In the genomic region with DNA sequence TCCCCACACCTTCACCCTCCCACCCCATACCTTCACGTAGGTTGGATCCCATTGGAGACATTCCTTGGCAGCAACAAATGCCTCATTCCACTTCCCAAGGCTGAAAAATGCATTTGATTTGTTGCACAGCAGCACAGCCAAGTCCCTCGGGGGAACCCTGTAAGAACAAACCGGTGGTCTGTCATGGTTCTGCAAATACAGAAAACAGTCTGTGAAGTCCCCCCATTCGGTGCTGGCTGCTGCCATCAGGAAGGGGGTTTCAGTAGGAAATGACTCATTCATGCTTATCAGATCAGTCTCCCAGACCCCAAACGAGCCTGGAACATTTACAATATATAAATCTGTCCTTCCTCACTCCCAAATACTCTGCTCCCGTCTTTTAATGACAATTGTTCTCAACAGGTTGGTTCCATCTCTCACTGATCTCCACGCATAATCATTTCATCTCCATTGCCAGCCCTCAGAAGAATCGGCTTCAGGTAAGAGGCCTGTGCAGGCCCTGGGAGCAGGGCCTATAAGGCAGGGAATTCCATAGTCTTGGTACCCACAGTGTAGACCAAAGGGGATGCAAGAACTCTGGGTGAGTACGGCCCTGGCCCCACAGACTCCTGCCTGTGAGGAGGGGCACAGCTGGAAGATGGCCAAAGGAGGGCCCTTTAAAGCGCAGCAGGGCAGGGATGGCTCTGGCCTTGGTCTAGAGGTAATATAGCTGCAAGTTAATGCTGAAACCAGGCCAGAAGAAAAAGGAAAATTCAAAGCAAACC, we compare ENCODE assay signal across 16 cellular contexts. TPM values are rescaled to one million over a fixed set of nuclear protein-coding genes. Genes with fewer than 3 reads are reported as not detected.
DNase-seq lines count a peak whose midpoint lies in the region; ATAC-seq lines count a peak whose summit lies in the region.
"Had no signal": no experiment of that assay in that cellular context is flagged by ENCODE, and none has a peak within 500 bp of the region (broad histone marks: within the 10 kb centered on the region; RNA-seq: fewer than 3 reads in every experiment).

No MANE protein-coding gene starts in this region.

- no peaks in the 10 kb centered on the region for H3K27me3 ChIP-seq in mesenchymal stem cell (ENCODE audit: control insufficient read depth in 1 of 2, insufficient read depth in 1 of 2, low read length in 2 of 2)
- H3K27me3 ChIP-seq: tibial artery had no signal

- H3K4ac ChIP-seq in mesenchymal stem cell (ENCODE audit: low read depth in 1 of 2, low read length in 2 of 2) = no peak overlapping the region

- H3K36me3 Mint-ChIP-seq in activated CD4-positive, alpha-beta T cell treated with anti-CD3 and anti-CD28 coated beads, Interleukin-2, amount 10 ng/mL, durations not matched to agents 7 days and 5 days (ENCODE audit: low read depth) = peaks cover 75% of the 10 kb centered on the region
- H3K36me3 Mint-ChIP-seq in T-cell = peaks cover 54% of the 10 kb centered on the region
- H3K36me3 Mint-ChIP-seq in stimulated activated naive CD8-positive, alpha-beta T cell treated with anti-CD3 and anti-CD28 coated beads, Interleukin-15, Interleukin-2, amounts not matched to agents 100 ng/mL and 50 ng/mL, for 24 hours (ENCODE audit: low read depth) = peaks cover 20% of the 10 kb centered on the region

- H3K4me1 ChIP-seq in mesenchymal stem cell (ENCODE audit: control insufficient read depth, insufficient read depth, low read depth, low read length) = peaks cover 3% of the 10 kb centered on the region
- H3K4me1 ChIP-seq: tibial artery had no signal

- H3K79me1 ChIP-seq in mesenchymal stem cell (replicated peaks; ENCODE audit: low read length, poor library complexity, severe bottlenecking) = no peaks in the 10 kb centered on the region

- no peak overlapping the region for H3K4me3 ChIP-seq in mesenchymal stem cell (ENCODE audit: insufficient read depth in 1 of 2, low read depth in 1 of 2, low read length in 2 of 2)
- H3K4me3 ChIP-seq: HAP-1, tibial artery had no signal

- H3K9ac ChIP-seq in mesenchymal stem cell (ENCODE audit: low read length) = no peak overlapping the region

- ATAC-seq in T-cell (replicated peaks in 1 of 4) (peak in 1 of 4 experiments; percentile 7), sciatic nerve (no peak)

- H3K23ac ChIP-seq in mesenchymal stem cell (ENCODE audit: low read length in 2 of 2) = no peak overlapping the region

- H3K27ac ChIP-seq in mesenchymal stem cell (ENCODE audit: low read length, poor library complexity, severe bottlenecking) = no peak overlapping the region
- H3K27ac ChIP-seq: tibial artery, WERI-Rb-1 had no signal

- no peak overlapping the region for H2BK120ac ChIP-seq in mesenchymal stem cell (ENCODE audit: low read depth, low read length)

- no peaks in the 10 kb centered on the region for H3K9me3 ChIP-seq in mesenchymal stem cell (ENCODE audit: control insufficient read depth, low read length)
- H3K9me3 ChIP-seq: HAP-1, tibial artery had no signal

- H2AK5ac ChIP-seq in mesenchymal stem cell (ENCODE audit: low read length, severe bottlenecking) = no peak overlapping the region

- CTCF ChIA-PET in activated CD4-positive, alpha-beta T cell treated with anti-CD3 and anti-CD28 coated beads, Interleukin-2, amount 10 ng/mL, durations not matched to agents 7 days and 5 days (lab: Charles Lee) = interaction anchor here (1.2 to 1.7 kb wide), 3 partner anchors 9 to 41 kb away, joined by 3 to 6 read pairs (median 3); a partner anchor contains a TSS
- CTCF ChIA-PET in T-cell (lab: Charles Lee) = interaction anchor here (0.5 to 2.2 kb wide), 3 partner anchors 55 to 465 kb away, joined by 5 to 14 read pairs (median 10); no protein-coding TSS in a partner anchor

- H3K9me3 Mint-ChIP-seq in activated CD4-positive, alpha-beta T cell treated with anti-CD3 and anti-CD28 coated beads, Interleukin-2, amount 10 ng/mL, durations not matched to agents 7 days and 5 days = no peaks in the 10 kb centered on the region
- H3K9me3 Mint-ChIP-seq in T-cell = no peaks in the 10 kb centered on the region
- H3K9me3 Mint-ChIP-seq in stimulated activated naive CD8-positive, alpha-beta T cell treated with anti-CD3 and anti-CD28 coated beads, Interleukin-15, Interleukin-2, amounts not matched to agents 100 ng/mL and 50 ng/mL, for 24 hours = no peaks in the 10 kb centered on the region
- H3K9me3 Mint-ChIP-seq: activated naive CD4-positive, alpha-beta T cell treated with anti-CD3 and anti-CD28 coated beads, Interleukin-2, amount 10 ng/mL, durations not matched to agents 7 days and 5 days had no signal

- peaks cover 67% of the 10 kb centered on the region for H3K4me1 Mint-ChIP-seq in activated CD4-positive, alpha-beta T cell treated with anti-CD3 and anti-CD28 coated beads, Interleukin-2, amount 10 ng/mL, durations not matched to agents 7 days and 5 days
- H3K4me1 Mint-ChIP-seq in T-cell = peaks cover 72 to 80% (median 77%) of the 10 kb centered on the region in 3 donors
- H3K4me1 Mint-ChIP-seq in stimulated activated naive CD8-positive, alpha-beta T cell treated with anti-CD3 and anti-CD28 coated beads, Interleukin-15, Interleukin-2, amounts not matched to agents 100 ng/mL and 50 ng/mL, for 24 hours (ENCODE audit: low read depth) = peaks cover 81% of the 10 kb centered on the region

- no peak overlapping the region for H3K4me3 Mint-ChIP-seq in activated CD4-positive, alpha-beta T cell treated with anti-CD3 and anti-CD28 coated beads, Interleukin-2, amount 10 ng/mL, durations not matched to agents 7 days and 5 days
- peak overlapping the region; percentile 22 to 61 (median 28) for H3K4me3 Mint-ChIP-seq in T-cell
- peak overlapping the region; percentile 35 for H3K4me3 Mint-ChIP-seq in stimulated activated naive CD8-positive, alpha-beta T cell treated with anti-CD3 and anti-CD28 coated beads, Interleukin-15, Interleukin-2, amounts not matched to agents 100 ng/mL and 50 ng/mL, for 24 hours
- H3K4me3 Mint-ChIP-seq: activated naive CD4-positive, alpha-beta T cell treated with anti-CD3 and anti-CD28 coated beads, Interleukin-2, amount 10 ng/mL, durations not matched to agents 7 days and 5 days had no signal

- no peak overlapping the region for H2AFZ ChIP-seq in mesenchymal stem cell (ENCODE audit: low read depth, low read length)

- peak overlapping the region; percentile 41 for H4K8ac ChIP-seq in mesenchymal stem cell (ENCODE audit: low read length)

- peak overlapping the region in 1 of 2 experiments; percentile 88 for H3K14ac ChIP-seq in mesenchymal stem cell (ENCODE audit: low read length in 2 of 2)

- peak overlapping the region; percentile 5 for H3K27ac Mint-ChIP-seq in activated CD4-positive, alpha-beta T cell treated with anti-CD3 and anti-CD28 coated beads, Interleukin-2, amount 10 ng/mL, durations not matched to agents 7 days and 5 days
- peak overlapping the region; percentile 68 to 91 for H3K27ac Mint-ChIP-seq in T-cell
- peak overlapping the region; percentile 27 for H3K27ac Mint-ChIP-seq in stimulated activated naive CD8-positive, alpha-beta T cell treated with anti-CD3 and anti-CD28 coated beads, Interleukin-15, Interleukin-2, amounts not matched to agents 100 ng/mL and 50 ng/mL, for 24 hours

- H3K18ac ChIP-seq in mesenchymal stem cell (ENCODE audit: low read depth in 1 of 2, low read length in 2 of 2) = no peak overlapping the region

- peak overlapping the region; percentile 48 for H4K91ac ChIP-seq in mesenchymal stem cell (ENCODE audit: low read length)

- H2BK5ac ChIP-seq in mesenchymal stem cell (ENCODE audit: low read depth, low read length, poor library complexity, severe bottlenecking) = no peak overlapping the region

- intact Hi-C loops in sciatic nerve (cut with DNase I) = no loop called here

- H3K27me3 Mint-ChIP-seq in activated CD4-positive, alpha-beta T cell treated with anti-CD3 and anti-CD28 coated beads, Interleukin-2, amount 10 ng/mL, durations not matched to agents 7 days and 5 days = no peaks in the 10 kb centered on the region
- no peaks in the 10 kb centered on the region for H3K27me3 Mint-ChIP-seq in T-cell
- H3K27me3 Mint-ChIP-seq in stimulated activated naive CD8-positive, alpha-beta T cell treated with anti-CD3 and anti-CD28 coated beads, Interleukin-15, Interleukin-2, amounts not matched to agents 100 ng/mL and 50 ng/mL, for 24 hours = no peaks in the 10 kb centered on the region
- H3K27me3 Mint-ChIP-seq: activated naive CD4-positive, alpha-beta T cell treated with anti-CD3 and anti-CD28 coated beads, Interleukin-2, amount 10 ng/mL, durations not matched to agents 7 days and 5 days had no signal

- POLR2A ChIA-PET in activated CD4-positive, alpha-beta T cell treated with anti-CD3 and anti-CD28 coated beads, Interleukin-2, amount 10 ng/mL, durations not matched to agents 7 days and 5 days (lab: Charles Lee) = no interaction called here
- POLR2A ChIA-PET in T-cell (lab: Charles Lee) = interaction anchor here in 1 of 2 donors (1.1 kb wide), 1 partner anchor 10 kb away, joined by 3 read pairs; no protein-coding TSS in a partner anchor

- WGBS in mesenchymal stem cell = 50% methylated on average over 10 of the region's 10 CpGs

- no peak for DNase-seq in activated CD4-positive, alpha-beta T cell treated with anti-CD3 and anti-CD28 coated beads, Interleukin-2, amount 10 ng/mL, durations not matched to agents 7 days and 5 days
- DNase-seq in activated CD4-positive, alpha-beta T cell treated with anti-CD3 and anti-CD28 coated beads for 4 hours = no peak
- DNase-seq in T-cell (no peak), mesenchymal stem cell (peak; percentile 35), Kasumi-1 (lab: John Stamatoyannopoulos, UW) (no peak), iPS-NIHi11 (ENCODE audit: low spot score) (no peak), sciatic nerve (ENCODE audit: low spot score) (no peak)
- DNase-seq: activated naive CD4-positive, alpha-beta T cell treated with anti-CD3 and anti-CD28 coated beads, Interleukin-2, amount 10 ng/mL, durations not matched to agents 7 days and 5 days; COR-L47; effector CD4-positive, alpha-beta T cell; NCI-H2107; SW 1271; tibial artery; WERI-Rb-1 had no signal

- no peak overlapping the region for H2BK15ac ChIP-seq in mesenchymal stem cell (ENCODE audit: low read depth, poor library complexity, severe bottlenecking)

- H3K36me3 ChIP-seq in mesenchymal stem cell (ENCODE audit: control insufficient read depth in 1 of 2, insufficient read depth in 2 of 2, low read depth in 1 of 2, low read length in 2 of 2) = peaks cover 3 to 40% of the 10 kb centered on the region in 2 experiments
- H3K36me3 ChIP-seq: HAP-1, WERI-Rb-1 had no signal

- H3K4me2 ChIP-seq in mesenchymal stem cell (ENCODE audit: low read length, poor library complexity, severe bottlenecking) = no peak overlapping the region

- H2BK12ac ChIP-seq in mesenchymal stem cell (ENCODE audit: low read length in 2 of 2) = peak overlapping the region; percentile 1 to 90

RNA-seq across cellular contexts. Expression of a gene that starts 41.6 kb away (rescaled TPM):
- total RNA-seq in activated CD4-positive, alpha-beta T cell treated with anti-CD3 and anti-CD28 coated beads, Interleukin-2, amount 10 ng/mL, durations not matched to agents 7 days and 5 days = 10 to 100 TPM; 84.3 to 93.1 TPM
- 100 to 1,000 TPM in 3 of 5 donors, 10 to 100 TPM in 2; 96.0 to 160 (median 127) TPM for total RNA-seq in T-cell
- polyA plus RNA-seq in mesenchymal stem cell (2013, experiment 1 of 2) = 4.2 TPM
- 3.7 TPM for polyA plus RNA-seq in mesenchymal stem cell (2013, experiment 2 of 2)
- total RNA-seq in sciatic nerve = 22.1 TPM

Comparison
In these comparisons a context has a peak if more than half of its experiments do, and no peak if none do; other contexts are left out.
1. H3K27ac Mint-ChIP-seq: peak in every context shown above with its lines; median percentile 80 in T-cell; 27 in stimulated activated naive CD8-positive, alpha-beta T cell treated with anti-CD3 and anti-CD28 coated beads, Interleukin-15, Interleukin-2, amounts not matched to agents 100 ng/mL and 50 ng/mL, for 24 hours; 5 in activated CD4-positive, alpha-beta T cell treated with anti-CD3 and anti-CD28 coated beads, Interleukin-2, amount 10 ng/mL, durations not matched to agents 7 days and 5 days.